In genomic region chr9:76425677-76426453, GRCh38 we compare ENCODE assay signal across 15 cellular contexts.
DNase-seq lines count a peak whose midpoint lies in the region; ATAC-seq and TF ChIP-seq lines count a peak whose summit lies in the region.
"Had no signal": no experiment of that assay in that cellular context is flagged by ENCODE, and none has a peak within 500 bp of the region (broad histone marks: within the 10 kb centered on the region; RNA-seq: fewer than 3 reads in every experiment).

No MANE protein-coding gene starts in this region.

- peak; percentile 25 for DNase-seq in activated CD4-positive, alpha-beta T cell treated with anti-CD3 and anti-CD28 coated beads for 48 hours
- DNase-seq in activated CD4-positive, alpha-beta T cell treated with anti-CD3 and anti-CD28 coated beads for 1 hour: no peak
- DNase-seq in stimulated activated CD4-positive, alpha-beta T cell treated with anti-CD3 and anti-CD28 coated beads, Interleukin-1b, Interleukin-23, amount 100 ng/mL, for 48 hours: peak; percentile 10
- DNase-seq in stimulated activated CD4-positive, alpha-beta T cell treated with anti-CD3 and anti-CD28 coated beads, Interleukin-2, amount 100 ng/mL, for 48 hours: no peak
- no peak for DNase-seq in nephron progenitor cell
- DNase-seq in stimulated activated naive B cell treated with anti-CD40 and anti-IgM and Interleukin-4, amounts not matched to agents 10 μg/mL and 1 μg/mL and 100 μg/mL, for 72 hours: no peak
- DNase-seq: 8988T; AML-193; Caco-2; CD8-positive, alpha-beta memory T cell; DND-41; GDM1 had no signal

- ATAC-seq in stimulated activated naive B cell treated with anti-CD40 and anti-IgM and Interleukin-4, amounts not matched to agents 10 μg/mL and 1 μg/mL and 100 μg/mL, for 72 hours (replicated peaks): no peak
- ATAC-seq in GM21423 (IDR thresholded peaks at IDR 0.05; ENCODE audit: unreplicated experiment) (no peak), SK-N-SH treated with all-trans-retinoic acid at 6 μM for 48 hours (no peak)
- ATAC-seq: HCT116 had no signal

- no peak overlapping the region for H3K4me3 Mint-ChIP-seq in nephron progenitor cell
- H3K4me3 Mint-ChIP-seq in stimulated activated naive B cell treated with anti-CD40 and anti-IgM and Interleukin-4, amounts not matched to agents 10 μg/mL and 1 μg/mL and 100 μg/mL, for 72 hours: no peak overlapping the region
- H3K4me3 Mint-ChIP-seq: CD8-positive, alpha-beta memory T cell had no signal

- peak overlapping the region; percentile 33 for H3K27ac Mint-ChIP-seq in nephron progenitor cell
- peak overlapping the region; percentile 77 for H3K27ac Mint-ChIP-seq in stimulated activated naive B cell treated with anti-CD40 and anti-IgM and Interleukin-4, amounts not matched to agents 10 μg/mL and 1 μg/mL and 100 μg/mL, for 72 hours

- TF ChIP-seq CTCF in nephron progenitor cell (IDR thresholded peaks at IDR 0.05): no peak

- no peaks in the 10 kb centered on the region for H3K36me3 Mint-ChIP-seq in nephron progenitor cell (ENCODE audit: low read depth)
- no peaks in the 10 kb centered on the region for H3K36me3 Mint-ChIP-seq in stimulated activated naive B cell treated with anti-CD40 and anti-IgM and Interleukin-4, amounts not matched to agents 10 μg/mL and 1 μg/mL and 100 μg/mL, for 72 hours
- H3K36me3 Mint-ChIP-seq: CD8-positive, alpha-beta memory T cell had no signal

- no peaks in the 10 kb centered on the region for H3K27me3 Mint-ChIP-seq in nephron progenitor cell (ENCODE audit: low read depth, poor library complexity)
- H3K27me3 Mint-ChIP-seq in stimulated activated naive B cell treated with anti-CD40 and anti-IgM and Interleukin-4, amounts not matched to agents 10 μg/mL and 1 μg/mL and 100 μg/mL, for 72 hours: no peaks in the 10 kb centered on the region
- H3K27me3 Mint-ChIP-seq: CD8-positive, alpha-beta memory T cell had no signal

- no peaks in the 10 kb centered on the region for H3K9me3 Mint-ChIP-seq in nephron progenitor cell
- H3K9me3 Mint-ChIP-seq in stimulated activated naive B cell treated with anti-CD40 and anti-IgM and Interleukin-4, amounts not matched to agents 10 μg/mL and 1 μg/mL and 100 μg/mL, for 72 hours: no peaks in the 10 kb centered on the region
- H3K9me3 Mint-ChIP-seq: CD8-positive, alpha-beta memory T cell had no signal

- H3K4me1 Mint-ChIP-seq in nephron progenitor cell: no peaks in the 10 kb centered on the region
- no peaks in the 10 kb centered on the region for H3K4me1 Mint-ChIP-seq in stimulated activated naive B cell treated with anti-CD40 and anti-IgM and Interleukin-4, amounts not matched to agents 10 μg/mL and 1 μg/mL and 100 μg/mL, for 72 hours

TF ChIP-seq in SK-N-SH treated with all-trans-retinoic acid at 6 μM for 48 hours, 23 proteins besides CTCF, POLR2A, EP300 and RAD21:
- TF ChIP-seq PATZ1 (CRISPR knock-in tag; IDR thresholded peaks at IDR 0.05; ENCODE audit: borderline replicate concordance) (no peak), TOX (CRISPR knock-in tag; IDR thresholded peaks at IDR 0.05; ENCODE audit: borderline replicate concordance) (no peak), ZFP30 (CRISPR knock-in tag; IDR thresholded peaks at IDR 0.05) (no peak), ZFP3 (CRISPR knock-in tag; IDR thresholded peaks at IDR 0.05) (no peak), TCF4 (CRISPR knock-in tag; IDR thresholded peaks at IDR 0.05; ENCODE audit: borderline replicate concordance) (no peak), ZNF8 (CRISPR knock-in tag; IDR thresholded peaks at IDR 0.05) (no peak), SNAI2 (CRISPR knock-in tag; IDR thresholded peaks at IDR 0.05) (no peak), BACH2 (CRISPR knock-in tag; IDR thresholded peaks at IDR 0.05; ENCODE audit: borderline replicate concordance) (no peak), CREB5 (CRISPR knock-in tag; IDR thresholded peaks at IDR 0.05; ENCODE audit: low read depth) (no peak), PPARA (CRISPR knock-in tag; IDR thresholded peaks at IDR 0.05; ENCODE audit: borderline replicate concordance) (no peak), OSR1 (CRISPR knock-in tag; IDR thresholded peaks at IDR 0.05) (no peak), RARB (CRISPR knock-in tag; IDR thresholded peaks at IDR 0.05) (no peak), POU6F1 (CRISPR knock-in tag; IDR thresholded peaks at IDR 0.05; ENCODE audit: borderline replicate concordance, low read depth) (no peak), TSHZ2 (CRISPR knock-in tag; IDR thresholded peaks at IDR 0.05) (no peak), ZC3H10 (CRISPR knock-in tag; IDR thresholded peaks at IDR 0.05) (no peak), ZNF565 (CRISPR knock-in tag; conservative IDR thresholded peaks at IDR 0.05; ENCODE audit: low read depth) (no peak), ZNF70 (CRISPR knock-in tag; IDR thresholded peaks at IDR 0.05) (no peak), ISL1 (CRISPR knock-in tag; IDR thresholded peaks at IDR 0.05) (no peak), ESRRG (CRISPR knock-in tag; IDR thresholded peaks at IDR 0.05) (no peak)

Comparison
In these comparisons a context has a peak if more than half of its experiments do, and no peak if none do; other contexts are left out.
1. DNase-seq: peak in activated CD4-positive, alpha-beta T cell treated with anti-CD3 and anti-CD28 coated beads for 48 hours (single experiment) and stimulated activated CD4-positive, alpha-beta T cell treated with anti-CD3 and anti-CD28 coated beads, Interleukin-1b, Interleukin-23, amount 100 ng/mL, for 48 hours (single experiment); none in activated CD4-positive, alpha-beta T cell treated with anti-CD3 and anti-CD28 coated beads for 1 hour (single experiment), stimulated activated CD4-positive, alpha-beta T cell treated with anti-CD3 and anti-CD28 coated beads, Interleukin-2, amount 100 ng/mL, for 48 hours (0 of 2), nephron progenitor cell (single experiment) and stimulated activated naive B cell treated with anti-CD40 and anti-IgM and Interleukin-4, amounts not matched to agents 10 μg/mL and 1 μg/mL and 100 μg/mL, for 72 hours (single experiment).